29 cellular contexts compared by ENCODE assay signal in genomic region chr20:51074062-51074461, GRCh38. TPM values are rescaled to one million over a fixed set of nuclear protein-coding genes. Genes with fewer than 3 reads are reported as not detected.
"Had no signal": no experiment of that assay in that cellular context is flagged by ENCODE, and none has a peak within 500 bp of the region (broad histone marks: within the 10 kb centered on the region; RNA-seq: fewer than 3 reads in every experiment).

No MANE protein-coding gene starts in this region.

- H3K4me3 Mint-ChIP-seq: natural killer cell treated with Interleukin-12 subunit alpha and Interleukin-12 subunit beta and Interleukin-15 and Interleukin-18, amount 100 ng/mL, for 72 hours; nephron progenitor cell; neural crest cell; stimulated activated effector memory CD8-positive, alpha-beta T cell treated with anti-CD3 and anti-CD28 coated beads, Interleukin-12 subunit alpha, Interleukin-12 subunit beta, amount 100 ng/mL, for 72 hours; stimulated activated naive B cell treated with anti-CD40 and anti-IgM and Interleukin-4, amounts not matched to agents 10 μg/mL and 1 μg/mL and 100 μg/mL, for 72 hours; stimulated activated naive CD8-positive, alpha-beta T cell treated with anti-CD3 and anti-CD28 coated beads, Interleukin-15, Interleukin-2, amounts not matched to agents 100 ng/mL and 50 ng/mL, for 24 hours had no signal

- H3K9me3 ChIP-seq: ovary, psoas muscle, right lobe of liver, thoracic aorta, thyroid gland, upper lobe of left lung, vagina had no signal

- H3K4me1 ChIP-seq: parathyroid adenoma, psoas muscle, right lobe of liver, sigmoid colon, thyroid gland, tibial nerve, upper lobe of left lung, vagina had no signal

- H3K36me3 ChIP-seq: ovary, right lobe of liver, sigmoid colon, stomach, thoracic aorta, thyroid gland, tibial nerve, upper lobe of left lung, vagina had no signal

- H3K4me1 Mint-ChIP-seq: stimulated activated effector memory CD8-positive, alpha-beta T cell treated with anti-CD3 and anti-CD28 coated beads, Interleukin-12 subunit alpha, Interleukin-12 subunit beta, amount 100 ng/mL, for 72 hours had no signal

- FAIRE-seq: small intestine, urothelium cell line had no signal

- H3K36me3 Mint-ChIP-seq: natural killer cell treated with Interleukin-12 subunit alpha and Interleukin-12 subunit beta and Interleukin-15 and Interleukin-18, amount 100 ng/mL, for 72 hours; stimulated activated effector memory CD8-positive, alpha-beta T cell treated with anti-CD3 and anti-CD28 coated beads, Interleukin-12 subunit alpha, Interleukin-12 subunit beta, amount 100 ng/mL, for 72 hours; stimulated activated naive B cell treated with anti-CD40 and anti-IgM and Interleukin-4, amounts not matched to agents 10 μg/mL and 1 μg/mL and 100 μg/mL, for 72 hours had no signal

- H3K9ac ChIP-seq: parathyroid adenoma had no signal

- H3K27ac Mint-ChIP-seq: natural killer cell treated with Interleukin-12 subunit alpha and Interleukin-12 subunit beta and Interleukin-15 and Interleukin-18, amount 100 ng/mL, for 72 hours; nephron progenitor cell; progenitor cell of endocrine pancreas; stimulated activated effector memory CD8-positive, alpha-beta T cell treated with anti-CD3 and anti-CD28 coated beads, Interleukin-12 subunit alpha, Interleukin-12 subunit beta, amount 100 ng/mL, for 72 hours; stimulated activated naive B cell treated with anti-CD40 and anti-IgM and Interleukin-4, amounts not matched to agents 10 μg/mL and 1 μg/mL and 100 μg/mL, for 72 hours; stimulated activated naive CD8-positive, alpha-beta T cell treated with anti-CD3 and anti-CD28 coated beads, Interleukin-15, Interleukin-2, amounts not matched to agents 100 ng/mL and 50 ng/mL, for 24 hours had no signal

- H3K27me3 ChIP-seq: ovary, right lobe of liver, thyroid gland, upper lobe of left lung, vagina had no signal

- H3K4me3 ChIP-seq: ovary, psoas muscle, right lobe of liver, sigmoid colon, stomach, thoracic aorta, thyroid gland, tibial nerve, upper lobe of left lung, vagina had no signal

- H3K27ac ChIP-seq: ovary, parathyroid adenoma, psoas muscle, right lobe of liver, sigmoid colon, stomach, thoracic aorta, thyroid gland, tibial nerve, upper lobe of left lung, vagina had no signal

- H2AFZ ChIP-seq: parathyroid adenoma had no signal

- H3K9me3 Mint-ChIP-seq: natural killer cell treated with Interleukin-12 subunit alpha and Interleukin-12 subunit beta and Interleukin-15 and Interleukin-18, amount 100 ng/mL, for 72 hours; neural crest cell; stimulated activated effector memory CD8-positive, alpha-beta T cell treated with anti-CD3 and anti-CD28 coated beads, Interleukin-12 subunit alpha, Interleukin-12 subunit beta, amount 100 ng/mL, for 72 hours had no signal

- DNase-seq: nephron progenitor cell; occipital lobe; ovary; posterior cingulate gyrus; psoas muscle; right cardiac atrium; right lobe of liver; sigmoid colon; small intestine; stimulated activated CD4-positive, alpha-beta T cell treated with anti-CD3 and anti-CD28 coated beads, Interleukin-15, amount 100 ng/mL, for 24 hours; stimulated activated CD4-positive, alpha-beta T cell treated with anti-CD3 and anti-CD28 coated beads, Interleukin-2, amount 100 ng/mL, for 24 hours; stimulated activated CD4-positive, alpha-beta T cell treated with anti-CD3 and anti-CD28 coated beads, Interleukin-2, amount 100 ng/mL, for 48 hours; stimulated activated CD4-positive, alpha-beta T cell treated with anti-CD3 and anti-CD28 coated beads, Interleukin-4, amount 100 ng/mL, for 24 hours; stimulated activated naive B cell treated with anti-CD40 and anti-IgM and Interleukin-4, amounts not matched to agents 10 μg/mL and 1 μg/mL and 100 μg/mL, for 72 hours; stimulated activated naive CD4-positive, alpha-beta T cell treated with Interleukin-2 at 50 U/mL for 16 hours; stomach; thyroid gland; trophoblast cell; upper lobe of left lung had no signal

- H3K79me2 ChIP-seq: parathyroid adenoma had no signal

- ATAC-seq: natural killer cell treated with Interleukin-12 subunit alpha and Interleukin-12 subunit beta and Interleukin-15 and Interleukin-18, amount 100 ng/mL, for 72 hours; psoas muscle; right cardiac atrium; right lobe of liver; stimulated activated effector memory CD8-positive, alpha-beta T cell treated with anti-CD3 and anti-CD28 coated beads, Interleukin-12 subunit alpha, Interleukin-12 subunit beta, amount 100 ng/mL, for 72 hours; stimulated activated naive B cell treated with anti-CD40 and anti-IgM and Interleukin-4, amounts not matched to agents 10 μg/mL and 1 μg/mL and 100 μg/mL, for 72 hours had no signal

RNA-seq across cellular contexts. Expression of gene KCNG1, which starts 51.2 kb away (rescaled TPM):
- total RNA-seq: natural killer cell treated with Interleukin-12 subunit alpha and Interleukin-12 subunit beta and Interleukin-15 and Interleukin-18, amount 100 ng/mL, for 72 hours; psoas muscle had no signal
